In genomic region chr16:88804552-88805339, GRCh38 we compare ENCODE assay signal across 1 cellular context.
A peak's percentile ranks its signal among the peaks of the same experiment; 100 is the strongest.
TF ChIP-seq lines count a peak whose summit lies in the region.

No MANE protein-coding gene starts in this region.

TF ChIP-seq in IMR-90, 13 proteins besides CTCF, POLR2A, EP300 and RAD21:
- TF ChIP-seq SMC3 (IDR thresholded peaks at IDR 0.05; ENCODE audit: low read depth, low read length) (no peak), CEBPB (IDR thresholded peaks at IDR 0.05; ENCODE audit: low read depth, low read length) (peak; percentile 44), MXI1 (IDR thresholded peaks at IDR 0.05; ENCODE audit: borderline replicate concordance, low read depth, low read length) (no peak), MAZ (IDR thresholded peaks at IDR 0.05; ENCODE audit: borderline replicate concordance, low read depth, low read length) (no peak), FOS (IDR thresholded peaks at IDR 0.05; ENCODE audit: low read depth, low read length) (no peak), RCOR1 (IDR thresholded peaks at IDR 0.05; ENCODE audit: insufficient replicate concordance, low read length) (no peak), BHLHE40 (IDR thresholded peaks at IDR 0.05; ENCODE audit: low read depth, low read length) (no peak)
